In genomic region chr20:16271450-16271849, GRCh38 we compare ENCODE assay signal across 23 cellular contexts.
DNase-seq lines count a peak whose midpoint lies in the region; ATAC-seq, FAIRE-seq and TF ChIP-seq lines count a peak whose summit lies in the region.
"Had no signal": no experiment of that assay in that cellular context is flagged by ENCODE, and none has a peak within 500 bp of the region (broad histone marks: within the 10 kb centered on the region; RNA-seq: fewer than 3 reads in every experiment).

No MANE protein-coding gene starts in this region.

- H3K27me3 ChIP-seq in trophoblast cell (ENCODE audit: insufficient read depth, low read length) = no peaks in the 10 kb centered on the region

- no peaks in the 10 kb centered on the region for H3K4me1 ChIP-seq in trophoblast cell (ENCODE audit: control insufficient read depth in 1 of 2, insufficient read depth in 2 of 2, low read length in 2 of 2)

- H3K18ac ChIP-seq in trophoblast cell (ENCODE audit: low read length) = no peak overlapping the region

- no peak for TF ChIP-seq CTCF in 22Rv1 (IDR thresholded peaks at IDR 0.05)

- no peak overlapping the region for H2BK5ac ChIP-seq in trophoblast cell (ENCODE audit: low read depth, low read length, poor library complexity)

- H4K12ac ChIP-seq in trophoblast cell (ENCODE audit: low read depth, low read length) = no peak overlapping the region

- H3K14ac ChIP-seq in trophoblast cell (ENCODE audit: low read length) = no peak overlapping the region

- H2BK120ac ChIP-seq in trophoblast cell (ENCODE audit: insufficient read depth, low read length, poor library complexity) = no peak overlapping the region

- H3K4ac ChIP-seq in trophoblast cell (ENCODE audit: low read depth, low read length) = no peak overlapping the region

- ATAC-seq in GM18520 (IDR thresholded peaks at IDR 0.05; ENCODE audit: unreplicated experiment) = no peak
- ATAC-seq: HCT116, K562 had no signal

- H4K91ac ChIP-seq in trophoblast cell (ENCODE audit: low read depth, low read length) = no peak overlapping the region

- peak; percentile 75 for DNase-seq in HuH-7 (ENCODE audit: low spot score)
- DNase-seq in RCC 7860 (ENCODE audit: low spot score) = peak; percentile 10
- DNase-seq in COR-L47 (lab: John Stamatoyannopoulos, UW) = no peak
- no peak for DNase-seq in trophoblast cell
- DNase-seq in iPS-NIHi7 (ENCODE audit: extremely low spot score) = no peak
- DNase-seq: CD4-positive, CD25-positive, alpha-beta regulatory T cell; DND-41; Kasumi-1; MV-4-11; NCI-H1105; NCI-H1436 treated with DMSO at 0.1 percent for 48 hours; NCI-H187 treated with DMSO at 0.1 percent for 48 hours; NCI-H526; SHP77 had no signal

- H2AK5ac ChIP-seq in trophoblast cell (ENCODE audit: low read length) = no peak overlapping the region

- peak; percentile 81 for FAIRE-seq in RCC 7860 (lab: Jason Lieb, UNC)
- peak; percentile 73 for FAIRE-seq in islet of Langerhans (lab: Jason Lieb, UNC)
- FAIRE-seq: GM12892, GM19239, K562 had no signal

- peak overlapping the region; percentile 20; the same call in 1 of the 2 replicates for H3K27ac ChIP-seq in 22Rv1
- no peak overlapping the region for H3K27ac ChIP-seq in trophoblast cell (ENCODE audit: low read depth, low read length)
- H3K27ac ChIP-seq: HL-60, RWPE1 had no signal

- H3K79me2 ChIP-seq in trophoblast cell (ENCODE audit: control insufficient read depth, insufficient read depth, low read length, poor library complexity) = no peaks in the 10 kb centered on the region

- H3K9me3 ChIP-seq in trophoblast cell (ENCODE audit: insufficient read depth, low read depth, low read length) = peaks cover 7% of the 10 kb centered on the region

- H2AFZ ChIP-seq in trophoblast cell (ENCODE audit: insufficient read depth, low read length, poor library complexity) = no peak overlapping the region

- H3K23ac ChIP-seq in trophoblast cell (ENCODE audit: low read length) = no peak overlapping the region

- H3K9ac ChIP-seq in trophoblast cell (ENCODE audit: low read length) = no peak overlapping the region

- H3K4me2 ChIP-seq in trophoblast cell (ENCODE audit: low read length) = no peak overlapping the region

- H2BK12ac ChIP-seq in trophoblast cell (ENCODE audit: low read length) = no peak overlapping the region

- no CpG with 5 or more reads among the region's 1 CpG for WGBS in trophoblast cell (ENCODE audit: extremely low coverage, insufficient coverage, insufficient read length)

- H4K8ac ChIP-seq in trophoblast cell (ENCODE audit: low read depth, low read length) = no peak overlapping the region

- H3K79me1 ChIP-seq in trophoblast cell (ENCODE audit: low read length) = no peaks in the 10 kb centered on the region

- H3K36me3 ChIP-seq in trophoblast cell (ENCODE audit: control insufficient read depth in 1 of 2, insufficient read depth in 2 of 2, low read length in 2 of 2) = peaks cover 0 to 5% of the 10 kb centered on the region in 2 experiments

- no peak overlapping the region for H3K4me3 ChIP-seq in trophoblast cell (ENCODE audit: low read depth, low read length)
- H3K4me3 ChIP-seq: K562 had no signal

Comparison
In these comparisons a context has a peak if more than half of its experiments do, and no peak if none do; other contexts are left out.
1. DNase-seq: peak in HuH-7 (single experiment) and RCC 7860 (single experiment); none in COR-L47 (single experiment), trophoblast cell (0 of 2) and iPS-NIHi7 (single experiment).